1 cellular context compared by ENCODE assay signal in genomic region chr19:50362656-50363424, GRCh38.
A peak's percentile ranks its signal among the peaks of the same experiment; 100 is the strongest.
TF ChIP-seq lines count a peak whose summit lies in the region.

No MANE protein-coding gene starts in this region.

TF ChIP-seq in K562, 482 proteins besides CTCF, POLR2A, EP300 and RAD21 (continued from another document):
- TF ChIP-seq ZNF407 (IDR thresholded peaks at IDR 0.05; ENCODE audit: low read depth) (no peak), MCM3 (IDR thresholded peaks at IDR 0.05) (no peak), CBX5 (IDR thresholded peaks at IDR 0.05; ENCODE audit: borderline replicate concordance, low read depth) (no peak), ESRRA (IDR thresholded peaks at IDR 0.05; ENCODE audit: borderline replicate concordance, low read depth) (no peak), E2F6 (IDR thresholded peaks at IDR 0.05; ENCODE audit: borderline replicate concordance in 1 of 2, extremely low read depth in 1 of 2, insufficient read depth in 1 of 2, insufficient read length in 1 of 2, low read depth in 1 of 2, low read length in 1 of 2, poor library complexity in 1 of 2, severe bottlenecking in 1 of 2) (peak; percentile 43 to 63), ZNF398 (CRISPR knock-in tag; IDR thresholded peaks at IDR 0.05) (no peak), ASH1L (IDR thresholded peaks at IDR 0.05; ENCODE audit: borderline replicate concordance, low read depth, partially characterized antibody) (no peak), DIDO1 (tag; IDR thresholded peaks at IDR 0.05; ENCODE audit: low read depth) (no peak), MEIS2 (IDR thresholded peaks at IDR 0.05; ENCODE audit: partially characterized antibody) (peak; percentile 76), FOXJ2 (tag; IDR thresholded peaks at IDR 0.05) (no peak), NKRF (IDR thresholded peaks at IDR 0.05; ENCODE audit: borderline replicate concordance) (no peak), FOSL1 (tag; conservative IDR thresholded peaks at IDR 0.05) (no peak; the same call in 1 of the 2 replicates), WHSC1 (IDR thresholded peaks at IDR 0.05; ENCODE audit: low read length) (no peak), SRF (CRISPR knock-in tag; IDR thresholded peaks at IDR 0.05) (0 out of 4 replicates have a peak, but pooled peaks of 1 of the 2 experiments have one; percentile 29), PPARD (CRISPR knock-in tag; IDR thresholded peaks at IDR 0.05) (no peak), FOXA1 (IDR thresholded peaks at IDR 0.05; ENCODE audit: borderline replicate concordance) (no peak), MTA1 (IDR thresholded peaks at IDR 0.05; ENCODE audit: borderline replicate concordance) (no peak), TSC22D4 (tag; IDR thresholded peaks at IDR 0.05) (no peak), PHB (CRISPR knock-in tag; IDR thresholded peaks at IDR 0.05) (no peak), HMGN3 (IDR thresholded peaks at IDR 0.05; ENCODE audit: borderline replicate concordance, extremely low read depth, insufficient read length, low read depth, low read length) (no peak)
- TF ChIP-seq, protein P1, sequence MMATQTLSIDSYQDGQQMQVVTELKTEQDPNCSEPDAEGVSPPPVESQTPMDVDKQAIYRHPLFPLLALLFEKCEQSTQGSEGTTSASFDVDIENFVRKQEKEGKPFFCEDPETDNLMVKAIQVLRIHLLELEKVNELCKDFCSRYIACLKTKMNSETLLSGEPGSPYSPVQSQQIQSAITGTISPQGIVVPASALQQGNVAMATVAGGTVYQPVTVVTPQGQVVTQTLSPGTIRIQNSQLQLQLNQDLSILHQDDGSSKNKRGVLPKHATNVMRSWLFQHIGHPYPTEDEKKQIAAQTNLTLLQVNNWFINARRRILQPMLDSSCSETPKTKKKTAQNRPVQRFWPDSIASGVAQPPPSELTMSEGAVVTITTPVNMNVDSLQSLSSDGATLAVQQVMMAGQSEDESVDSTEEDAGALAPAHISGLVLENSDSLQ (IDR thresholded peaks at IDR 0.05) = peak; percentile 83
- TF ChIP-seq, protein P2, sequence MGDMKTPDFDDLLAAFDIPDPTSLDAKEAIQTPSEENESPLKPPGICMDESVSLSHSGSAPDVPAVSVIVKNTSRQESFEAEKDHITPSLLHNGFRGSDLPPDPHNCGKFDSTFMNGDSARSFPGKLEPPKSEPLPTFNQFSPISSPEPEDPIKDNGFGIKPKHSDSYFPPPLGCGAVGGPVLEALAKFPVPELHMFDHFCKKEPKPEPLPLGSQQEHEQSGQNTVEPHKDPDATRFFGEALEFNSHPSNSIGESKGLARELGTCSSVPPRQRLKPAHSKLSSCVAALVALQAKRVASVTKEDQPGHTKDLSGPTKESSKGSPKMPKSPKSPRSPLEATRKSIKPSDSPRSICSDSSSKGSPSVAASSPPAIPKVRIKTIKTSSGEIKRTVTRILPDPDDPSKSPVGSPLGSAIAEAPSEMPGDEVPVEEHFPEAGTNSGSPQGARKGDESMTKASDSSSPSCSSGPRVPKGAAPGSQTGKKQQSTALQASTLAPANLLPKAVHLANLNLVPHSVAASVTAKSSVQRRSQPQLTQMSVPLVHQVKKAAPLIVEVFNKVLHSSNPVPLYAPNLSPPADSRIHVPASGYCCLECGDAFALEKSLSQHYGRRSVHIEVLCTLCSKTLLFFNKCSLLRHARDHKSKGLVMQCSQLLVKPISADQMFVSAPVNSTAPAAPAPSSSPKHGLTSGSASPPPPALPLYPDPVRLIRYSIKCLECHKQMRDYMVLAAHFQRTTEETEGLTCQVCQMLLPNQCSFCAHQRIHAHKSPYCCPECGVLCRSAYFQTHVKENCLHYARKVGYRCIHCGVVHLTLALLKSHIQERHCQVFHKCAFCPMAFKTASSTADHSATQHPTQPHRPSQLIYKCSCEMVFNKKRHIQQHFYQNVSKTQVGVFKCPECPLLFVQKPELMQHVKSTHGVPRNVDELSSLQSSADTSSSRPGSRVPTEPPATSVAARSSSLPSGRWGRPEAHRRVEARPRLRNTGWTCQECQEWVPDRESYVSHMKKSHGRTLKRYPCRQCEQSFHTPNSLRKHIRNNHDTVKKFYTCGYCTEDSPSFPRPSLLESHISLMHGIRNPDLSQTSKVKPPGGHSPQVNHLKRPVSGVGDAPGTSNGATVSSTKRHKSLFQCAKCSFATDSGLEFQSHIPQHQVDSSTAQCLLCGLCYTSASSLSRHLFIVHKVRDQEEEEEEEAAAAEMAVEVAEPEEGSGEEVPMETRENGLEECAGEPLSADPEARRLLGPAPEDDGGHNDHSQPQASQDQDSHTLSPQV (IDR thresholded peaks at IDR 0.05) = peak; percentile 86
- TF ChIP-seq, protein P3, sequence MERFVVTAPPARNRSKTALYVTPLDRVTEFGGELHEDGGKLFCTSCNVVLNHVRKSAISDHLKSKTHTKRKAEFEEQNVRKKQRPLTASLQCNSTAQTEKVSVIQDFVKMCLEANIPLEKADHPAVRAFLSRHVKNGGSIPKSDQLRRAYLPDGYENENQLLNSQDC (CRISPR knock-in tag; IDR thresholded peaks at IDR 0.05) = no peak
- TF ChIP-seq, protein P4, sequence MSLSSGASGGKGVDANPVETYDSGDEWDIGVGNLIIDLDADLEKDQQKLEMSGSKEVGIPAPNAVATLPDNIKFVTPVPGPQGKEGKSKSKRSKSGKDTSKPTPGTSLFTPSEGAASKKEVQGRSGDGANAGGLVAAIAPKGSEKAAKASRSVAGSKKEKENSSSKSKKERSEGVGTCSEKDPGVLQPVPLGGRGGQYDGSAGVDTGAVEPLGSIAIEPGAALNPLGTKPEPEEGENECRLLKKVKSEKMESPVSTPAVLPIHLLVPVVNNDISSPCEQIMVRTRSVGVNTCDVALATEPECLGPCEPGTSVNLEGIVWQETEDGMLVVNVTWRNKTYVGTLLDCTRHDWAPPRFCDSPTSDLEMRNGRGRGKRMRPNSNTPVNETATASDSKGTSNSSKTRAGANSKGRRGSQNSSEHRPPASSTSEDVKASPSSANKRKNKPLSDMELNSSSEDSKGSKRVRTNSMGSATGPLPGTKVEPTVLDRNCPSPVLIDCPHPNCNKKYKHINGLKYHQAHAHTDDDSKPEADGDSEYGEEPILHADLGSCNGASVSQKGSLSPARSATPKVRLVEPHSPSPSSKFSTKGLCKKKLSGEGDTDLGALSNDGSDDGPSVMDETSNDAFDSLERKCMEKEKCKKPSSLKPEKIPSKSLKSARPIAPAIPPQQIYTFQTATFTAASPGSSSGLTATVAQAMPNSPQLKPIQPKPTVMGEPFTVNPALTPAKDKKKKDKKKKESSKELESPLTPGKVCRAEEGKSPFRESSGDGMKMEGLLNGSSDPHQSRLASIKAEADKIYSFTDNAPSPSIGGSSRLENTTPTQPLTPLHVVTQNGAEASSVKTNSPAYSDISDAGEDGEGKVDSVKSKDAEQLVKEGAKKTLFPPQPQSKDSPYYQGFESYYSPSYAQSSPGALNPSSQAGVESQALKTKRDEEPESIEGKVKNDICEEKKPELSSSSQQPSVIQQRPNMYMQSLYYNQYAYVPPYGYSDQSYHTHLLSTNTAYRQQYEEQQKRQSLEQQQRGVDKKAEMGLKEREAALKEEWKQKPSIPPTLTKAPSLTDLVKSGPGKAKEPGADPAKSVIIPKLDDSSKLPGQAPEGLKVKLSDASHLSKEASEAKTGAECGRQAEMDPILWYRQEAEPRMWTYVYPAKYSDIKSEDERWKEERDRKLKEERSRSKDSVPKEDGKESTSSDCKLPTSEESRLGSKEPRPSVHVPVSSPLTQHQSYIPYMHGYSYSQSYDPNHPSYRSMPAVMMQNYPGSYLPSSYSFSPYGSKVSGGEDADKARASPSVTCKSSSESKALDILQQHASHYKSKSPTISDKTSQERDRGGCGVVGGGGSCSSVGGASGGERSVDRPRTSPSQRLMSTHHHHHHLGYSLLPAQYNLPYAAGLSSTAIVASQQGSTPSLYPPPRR (CRISPR knock-in tag; IDR thresholded peaks at IDR 0.05; ENCODE audit: borderline replicate concordance) = no peak
- TF ChIP-seq, protein P5, sequence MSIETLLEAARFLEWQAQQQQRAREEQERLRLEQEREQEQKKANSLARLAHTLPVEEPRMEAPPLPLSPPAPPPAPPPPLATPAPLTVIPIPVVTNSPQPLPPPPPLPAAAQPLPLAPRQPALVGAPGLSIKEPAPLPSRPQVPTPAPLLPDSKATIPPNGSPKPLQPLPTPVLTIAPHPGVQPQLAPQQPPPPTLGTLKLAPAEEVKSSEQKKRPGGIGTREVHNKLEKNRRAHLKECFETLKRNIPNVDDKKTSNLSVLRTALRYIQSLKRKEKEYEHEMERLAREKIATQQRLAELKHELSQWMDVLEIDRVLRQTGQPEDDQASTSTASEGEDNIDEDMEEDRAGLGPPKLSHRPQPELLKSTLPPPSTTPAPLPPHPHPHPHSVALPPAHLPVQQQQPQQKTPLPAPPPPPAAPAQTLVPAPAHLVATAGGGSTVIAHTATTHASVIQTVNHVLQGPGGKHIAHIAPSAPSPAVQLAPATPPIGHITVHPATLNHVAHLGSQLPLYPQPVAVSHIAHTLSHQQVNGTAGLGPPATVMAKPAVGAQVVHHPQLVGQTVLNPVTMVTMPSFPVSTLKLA (conservative IDR thresholded peaks at IDR 0.05) = 0 out of 4 replicates have a peak, but pooled peaks of 1 of the 2 experiments have one; percentile 30
TF ChIP-seq in K562: peak in this region for 40.
